Comparison of ENCODE assay signal across 25 cellular contexts in the genomic region with DNA sequence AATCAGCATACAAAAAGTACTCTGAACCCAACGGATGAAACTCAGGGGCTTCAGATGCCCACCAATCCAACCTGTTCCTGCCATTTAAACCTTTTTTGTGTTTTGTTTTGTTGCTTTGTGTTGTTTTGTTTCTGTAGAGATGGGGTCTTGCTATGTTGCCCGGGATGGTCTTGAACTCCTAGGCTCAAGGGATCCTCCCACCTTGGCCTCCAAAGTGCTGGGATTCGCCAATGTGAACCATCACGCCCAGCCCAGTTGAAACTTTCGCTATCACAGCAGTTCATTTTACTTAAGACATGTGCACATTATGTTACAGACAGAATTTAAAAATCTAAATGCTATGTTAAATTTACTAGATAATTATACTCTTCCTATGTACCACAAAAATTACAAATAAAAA.
"Had no signal": no experiment of that assay in that cellular context is flagged by ENCODE, and none has a peak within 500 bp of the region (broad histone marks: within the 10 kb centered on the region; RNA-seq: fewer than 3 reads in every experiment).

No MANE protein-coding gene starts in this region.

- H3K36me3 ChIP-seq: left ventricle myocardium inferior, ovary, right atrium auricular region, right lobe of liver, stomach, thyroid gland, transverse colon, upper lobe of right lung had no signal

- H3K9me3 Mint-ChIP-seq: natural killer cell treated with Interleukin-12 subunit alpha and Interleukin-12 subunit beta and Interleukin-15 and Interleukin-18, amount 100 ng/mL, for 72 hours had no signal

- H3K79me2 ChIP-seq: hepatocyte had no signal

- ATAC-seq: mucosa of descending colon; naive thymus-derived CD4-positive, alpha-beta T cell; natural killer cell treated with Interleukin-12 subunit alpha and Interleukin-12 subunit beta and Interleukin-15 and Interleukin-18, amount 100 ng/mL, for 72 hours; right lobe of liver; stimulated activated naive B cell treated with anti-CD40 and anti-IgM and Interleukin-4, amounts not matched to agents 10 μg/mL and 1 μg/mL and 100 μg/mL, for 72 hours; stimulated activated naive CD8-positive, alpha-beta T cell treated with anti-CD3 and anti-CD28 coated beads, Interleukin-15, Interleukin-2, amounts not matched to agents 100 U/mL and 50 U/mL, for 24 hours; upper lobe of right lung had no signal

- H3K27me3 Mint-ChIP-seq: stimulated activated naive B cell treated with anti-CD40 and anti-IgM and Interleukin-4, amounts not matched to agents 10 μg/mL and 1 μg/mL and 100 μg/mL, for 72 hours had no signal

- H2AFZ ChIP-seq: hepatocyte had no signal

- H3K4me1 Mint-ChIP-seq: stimulated activated naive B cell treated with anti-CD40 and anti-IgM and Interleukin-4, amounts not matched to agents 10 μg/mL and 1 μg/mL and 100 μg/mL, for 72 hours had no signal

- H3K4me2 ChIP-seq: hepatocyte, smooth muscle cell had no signal

- H3K27ac Mint-ChIP-seq: naive thymus-derived CD4-positive, alpha-beta T cell; natural killer cell treated with Interleukin-12 subunit alpha and Interleukin-12 subunit beta and Interleukin-15 and Interleukin-18, amount 100 ng/mL, for 72 hours; progenitor cell of endocrine pancreas; stimulated activated naive B cell treated with anti-CD40 and anti-IgM and Interleukin-4, amounts not matched to agents 10 μg/mL and 1 μg/mL and 100 μg/mL, for 72 hours had no signal

- H3K36me3 Mint-ChIP-seq: natural killer cell treated with Interleukin-12 subunit alpha and Interleukin-12 subunit beta and Interleukin-15 and Interleukin-18, amount 100 ng/mL, for 72 hours; stimulated activated naive B cell treated with anti-CD40 and anti-IgM and Interleukin-4, amounts not matched to agents 10 μg/mL and 1 μg/mL and 100 μg/mL, for 72 hours had no signal

- H3K4me3 ChIP-seq: hepatocyte, left ventricle myocardium inferior, lung, mucosa of descending colon, ovary, right atrium auricular region, right lobe of liver, smooth muscle cell, stomach, testis, thyroid gland, transverse colon, upper lobe of right lung had no signal

- H3K9me3 ChIP-seq: mucosa of descending colon, ovary, right lobe of liver, testis, thyroid gland, transverse colon, upper lobe of right lung had no signal

- H3K27me3 ChIP-seq: hepatocyte, ovary, right atrium auricular region, right lobe of liver, stomach, testis, thyroid gland, transverse colon, upper lobe of right lung had no signal

- DNase-seq: islet precursor cell; left ventricle myocardium inferior; mesendoderm; midbrain; mucosa of descending colon; naive thymus-derived CD4-positive, alpha-beta T cell; ovary; right lobe of liver; stimulated activated CD4-positive, alpha-beta T cell treated with anti-CD3 and anti-CD28 coated beads, Interleukin-1b, Interleukin-23, amount 100 ng/mL, for 48 hours; stimulated activated CD4-positive, alpha-beta T cell treated with anti-CD3 and anti-CD28 coated beads, Interleukin-2, amount 100 ng/mL, for 48 hours; stimulated activated CD4-positive, alpha-beta T cell treated with anti-CD3 and anti-CD28 coated beads, Interleukin-4, amount 100 ng/mL, for 4 hours; stimulated activated CD8-positive, alpha-beta memory T cell treated with anti-CD3 and anti-CD28 coated beads, Interleukin-4, amount 100 ng/mL, for 48 hours; stimulated activated naive B cell treated with anti-CD40 and anti-IgM and Interleukin-4, amounts not matched to agents 10 μg/mL and 1 μg/mL and 100 μg/mL, for 72 hours; stimulated activated naive CD8-positive, alpha-beta T cell treated with anti-CD3 and anti-CD28 coated beads, Interleukin-15, Interleukin-2, amounts not matched to agents 100 U/mL and 50 U/mL, for 24 hours; stomach; testis; thyroid gland; transverse colon; upper lobe of right lung had no signal

- H3K4me3 Mint-ChIP-seq: naive thymus-derived CD4-positive, alpha-beta T cell; natural killer cell treated with Interleukin-12 subunit alpha and Interleukin-12 subunit beta and Interleukin-15 and Interleukin-18, amount 100 ng/mL, for 72 hours; stimulated activated naive B cell treated with anti-CD40 and anti-IgM and Interleukin-4, amounts not matched to agents 10 μg/mL and 1 μg/mL and 100 μg/mL, for 72 hours had no signal

- H3K27ac ChIP-seq: hepatocyte, left ventricle myocardium inferior, ovary, right atrium auricular region, right lobe of liver, stomach, testis, thyroid gland, transverse colon, upper lobe of right lung had no signal

- H3K4me1 ChIP-seq: left ventricle myocardium inferior, right atrium auricular region, right lobe of liver, stomach, testis, thyroid gland, transverse colon, upper lobe of right lung had no signal
